In the genomic region with DNA sequence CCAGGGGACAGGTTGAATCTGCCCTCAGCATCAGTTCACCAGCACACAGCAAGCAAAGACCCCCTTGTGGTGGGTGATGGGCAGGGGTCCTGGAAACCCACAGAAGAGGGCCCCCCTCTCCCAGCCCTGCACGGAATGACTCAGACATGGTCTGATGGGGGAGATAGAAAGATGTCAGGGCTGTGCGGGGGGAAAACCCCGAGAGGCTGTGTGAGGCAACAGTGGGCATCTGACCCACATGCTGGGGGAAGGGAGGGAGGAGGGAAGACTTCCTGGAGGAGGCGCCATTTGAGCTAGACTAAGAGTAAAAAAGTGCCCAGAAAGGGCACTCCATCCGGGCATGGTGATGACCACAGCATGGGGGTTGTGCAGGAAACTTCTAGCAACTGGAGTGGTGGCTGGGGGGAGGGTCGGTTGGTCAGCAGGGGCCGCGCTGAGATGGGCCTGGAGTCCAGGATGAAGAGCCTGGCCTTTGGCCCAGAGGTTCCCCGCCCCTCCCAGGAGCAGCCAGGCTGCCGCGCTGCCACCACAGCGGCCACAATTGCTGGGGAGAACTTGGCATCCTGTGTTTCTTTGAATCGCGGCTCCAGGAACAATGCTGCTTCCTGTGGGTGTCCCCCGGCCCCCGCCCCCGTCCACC, we compare ENCODE assay signal across 1 cellular context.
TF ChIP-seq lines count a peak whose summit lies in the region.

No MANE protein-coding gene starts in this region.

TF ChIP-seq in GM23338, 12 proteins besides CTCF, POLR2A, EP300 and RAD21 (continued from another document):
- TF ChIP-seq, protein P1, sequence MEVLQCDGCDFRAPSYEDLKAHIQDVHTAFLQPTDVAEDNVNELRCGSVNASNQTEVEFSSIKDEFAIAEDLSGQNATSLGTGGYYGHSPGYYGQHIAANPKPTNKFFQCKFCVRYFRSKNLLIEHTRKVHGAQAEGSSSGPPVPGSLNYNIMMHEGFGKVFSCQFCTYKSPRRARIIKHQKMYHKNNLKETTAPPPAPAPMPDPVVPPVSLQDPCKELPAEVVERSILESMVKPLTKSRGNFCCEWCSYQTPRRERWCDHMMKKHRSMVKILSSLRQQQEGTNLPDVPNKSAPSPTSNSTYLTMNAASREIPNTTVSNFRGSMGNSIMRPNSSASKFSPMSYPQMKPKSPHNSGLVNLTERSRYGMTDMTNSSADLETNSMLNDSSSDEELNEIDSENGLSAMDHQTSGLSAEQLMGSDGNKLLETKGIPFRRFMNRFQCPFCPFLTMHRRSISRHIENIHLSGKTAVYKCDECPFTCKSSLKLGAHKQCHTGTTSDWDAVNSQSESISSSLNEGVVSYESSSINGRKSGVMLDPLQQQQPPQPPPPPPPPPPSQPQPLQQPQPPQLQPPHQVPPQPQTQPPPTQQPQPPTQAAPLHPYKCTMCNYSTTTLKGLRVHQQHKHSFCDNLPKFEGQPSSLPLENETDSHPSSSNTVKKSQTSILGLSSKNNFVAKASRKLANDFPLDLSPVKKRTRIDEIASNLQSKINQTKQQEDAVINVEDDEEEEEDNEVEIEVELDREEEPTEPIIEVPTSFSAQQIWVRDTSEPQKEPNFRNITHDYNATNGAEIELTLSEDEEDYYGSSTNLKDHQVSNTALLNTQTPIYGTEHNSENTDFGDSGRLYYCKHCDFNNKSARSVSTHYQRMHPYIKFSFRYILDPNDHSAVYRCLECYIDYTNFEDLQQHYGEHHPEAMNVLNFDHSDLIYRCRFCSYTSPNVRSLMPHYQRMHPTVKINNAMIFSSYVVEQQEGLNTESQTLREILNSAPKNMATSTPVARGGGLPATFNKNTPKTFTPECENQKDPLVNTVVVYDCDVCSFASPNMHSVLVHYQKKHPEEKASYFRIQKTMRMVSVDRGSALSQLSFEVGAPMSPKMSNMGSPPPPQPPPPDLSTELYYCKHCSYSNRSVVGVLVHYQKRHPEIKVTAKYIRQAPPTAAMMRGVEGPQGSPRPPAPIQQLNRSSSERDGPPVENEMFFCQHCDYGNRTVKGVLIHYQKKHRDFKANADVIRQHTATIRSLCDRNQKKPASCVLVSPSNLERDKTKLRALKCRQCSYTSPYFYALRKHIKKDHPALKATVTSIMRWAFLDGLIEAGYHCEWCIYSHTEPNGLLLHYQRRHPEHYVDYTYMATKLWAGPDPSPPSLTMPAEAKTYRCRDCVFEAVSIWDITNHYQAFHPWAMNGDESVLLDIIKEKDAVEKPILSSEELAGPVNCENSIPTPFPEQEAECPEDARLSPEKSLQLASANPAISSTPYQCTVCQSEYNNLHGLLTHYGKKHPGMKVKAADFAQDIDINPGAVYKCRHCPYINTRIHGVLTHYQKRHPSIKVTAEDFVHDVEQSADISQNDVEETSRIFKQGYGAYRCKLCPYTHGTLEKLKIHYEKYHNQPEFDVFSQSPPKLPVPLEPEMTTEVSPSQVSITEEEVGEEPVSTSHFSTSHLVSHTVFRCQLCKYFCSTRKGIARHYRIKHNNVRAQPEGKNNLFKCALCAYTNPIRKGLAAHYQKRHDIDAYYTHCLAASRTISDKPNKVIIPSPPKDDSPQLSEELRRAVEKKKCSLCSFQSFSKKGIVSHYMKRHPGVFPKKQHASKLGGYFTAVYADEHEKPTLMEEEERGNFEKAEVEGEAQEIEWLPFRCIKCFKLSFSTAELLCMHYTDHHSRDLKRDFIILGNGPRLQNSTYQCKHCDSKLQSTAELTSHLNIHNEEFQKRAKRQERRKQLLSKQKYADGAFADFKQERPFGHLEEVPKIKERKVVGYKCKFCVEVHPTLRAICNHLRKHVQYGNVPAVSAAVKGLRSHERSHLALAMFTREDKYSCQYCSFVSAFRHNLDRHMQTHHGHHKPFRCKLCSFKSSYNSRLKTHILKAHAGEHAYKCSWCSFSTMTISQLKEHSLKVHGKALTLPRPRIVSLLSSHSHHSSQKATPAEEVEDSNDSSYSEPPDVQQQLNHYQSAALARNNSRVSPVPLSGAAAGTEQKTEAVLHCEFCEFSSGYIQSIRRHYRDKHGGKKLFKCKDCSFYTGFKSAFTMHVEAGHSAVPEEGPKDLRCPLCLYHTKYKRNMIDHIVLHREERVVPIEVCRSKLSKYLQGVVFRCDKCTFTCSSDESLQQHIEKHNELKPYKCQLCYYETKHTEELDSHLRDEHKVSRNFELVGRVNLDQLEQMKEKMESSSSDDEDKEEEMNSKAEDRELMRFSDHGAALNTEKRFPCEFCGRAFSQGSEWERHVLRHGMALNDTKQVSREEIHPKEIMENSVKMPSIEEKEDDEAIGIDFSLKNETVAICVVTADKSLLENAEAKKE (CRISPR knock-in tag; IDR thresholded peaks at IDR 0.05) = no peak
- no peak for TF ChIP-seq NANOG (IDR thresholded peaks at IDR 0.05; ENCODE audit: borderline replicate concordance)
- TF ChIP-seq, protein P2, sequence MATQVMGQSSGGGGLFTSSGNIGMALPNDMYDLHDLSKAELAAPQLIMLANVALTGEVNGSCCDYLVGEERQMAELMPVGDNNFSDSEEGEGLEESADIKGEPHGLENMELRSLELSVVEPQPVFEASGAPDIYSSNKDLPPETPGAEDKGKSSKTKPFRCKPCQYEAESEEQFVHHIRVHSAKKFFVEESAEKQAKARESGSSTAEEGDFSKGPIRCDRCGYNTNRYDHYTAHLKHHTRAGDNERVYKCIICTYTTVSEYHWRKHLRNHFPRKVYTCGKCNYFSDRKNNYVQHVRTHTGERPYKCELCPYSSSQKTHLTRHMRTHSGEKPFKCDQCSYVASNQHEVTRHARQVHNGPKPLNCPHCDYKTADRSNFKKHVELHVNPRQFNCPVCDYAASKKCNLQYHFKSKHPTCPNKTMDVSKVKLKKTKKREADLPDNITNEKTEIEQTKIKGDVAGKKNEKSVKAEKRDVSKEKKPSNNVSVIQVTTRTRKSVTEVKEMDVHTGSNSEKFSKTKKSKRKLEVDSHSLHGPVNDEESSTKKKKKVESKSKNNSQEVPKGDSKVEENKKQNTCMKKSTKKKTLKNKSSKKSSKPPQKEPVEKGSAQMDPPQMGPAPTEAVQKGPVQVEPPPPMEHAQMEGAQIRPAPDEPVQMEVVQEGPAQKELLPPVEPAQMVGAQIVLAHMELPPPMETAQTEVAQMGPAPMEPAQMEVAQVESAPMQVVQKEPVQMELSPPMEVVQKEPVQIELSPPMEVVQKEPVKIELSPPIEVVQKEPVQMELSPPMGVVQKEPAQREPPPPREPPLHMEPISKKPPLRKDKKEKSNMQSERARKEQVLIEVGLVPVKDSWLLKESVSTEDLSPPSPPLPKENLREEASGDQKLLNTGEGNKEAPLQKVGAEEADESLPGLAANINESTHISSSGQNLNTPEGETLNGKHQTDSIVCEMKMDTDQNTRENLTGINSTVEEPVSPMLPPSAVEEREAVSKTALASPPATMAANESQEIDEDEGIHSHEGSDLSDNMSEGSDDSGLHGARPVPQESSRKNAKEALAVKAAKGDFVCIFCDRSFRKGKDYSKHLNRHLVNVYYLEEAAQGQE (IDR thresholded peaks at IDR 0.05; ENCODE audit: unreplicated experiment) = no peak
